Comparison of ENCODE assay signal across 9 cellular contexts in genomic region chr11:114398303-114398920, GRCh38. TPM values are rescaled to one million over a fixed set of nuclear protein-coding genes. Genes with fewer than 3 reads are reported as not detected.
DNase-seq lines count a peak whose midpoint lies in the region; ATAC-seq and TF ChIP-seq lines count a peak whose summit lies in the region.
"Had no signal": no experiment of that assay in that cellular context is flagged by ENCODE, and none has a peak within 500 bp of the region (broad histone marks: within the 10 kb centered on the region; RNA-seq: fewer than 3 reads in every experiment).

No MANE protein-coding gene starts in this region.

- H3K27me3 ChIP-seq in rectal smooth muscle tissue (ENCODE audit: control insufficient read depth, insufficient read depth, low read length): no peaks in the 10 kb centered on the region

- H3K36me3 Mint-ChIP-seq in endothelial cell (ENCODE audit: low read depth, unreplicated experiment): no peaks in the 10 kb centered on the region

- no peak for ATAC-seq in HG02678 (IDR thresholded peaks at IDR 0.05; ENCODE audit: unreplicated experiment)

- no peaks in the 10 kb centered on the region for H3K9me3 Mint-ChIP-seq in endothelial cell (ENCODE audit: unreplicated experiment)

- peak overlapping the region; percentile 55 for H3K27ac Mint-ChIP-seq in endothelial cell (ENCODE audit: unreplicated experiment)

- no peaks in the 10 kb centered on the region for H3K36me3 ChIP-seq in rectal smooth muscle tissue (ENCODE audit: control insufficient read depth, insufficient read depth, low read length)

- DNase-seq in EL: peak; percentile 20
- peak; percentile 48 for DNase-seq in NCI-H69 (lab: John Stamatoyannopoulos, UW)
- DNase-seq in endothelial cell (ENCODE audit: low spot score): no peak
- no peak for DNase-seq in NCI-H2171 (lab: John Stamatoyannopoulos, UW)
- DNase-seq in DMS79 treated with DMSO at 0.1 percent for 48 hours (lab: John Stamatoyannopoulos, UW): no peak
- DNase-seq: amniotic stem cell had no signal

- no peak for TF ChIP-seq CTCF in endothelial cell (IDR thresholded peaks at IDR 0.05; ENCODE audit: unreplicated experiment)

- no peak overlapping the region for H3K9ac ChIP-seq in rectal smooth muscle tissue (ENCODE audit: low read length)
- H3K9ac ChIP-seq: parathyroid adenoma had no signal

- peak overlapping the region; percentile 100 for H3K4me3 Mint-ChIP-seq in endothelial cell (ENCODE audit: unreplicated experiment)

- H3K27ac ChIP-seq in rectal smooth muscle tissue (ENCODE audit: low read depth, low read length): peak overlapping the region; percentile 99

- peaks cover 18% of the 10 kb centered on the region for H3K4me1 Mint-ChIP-seq in endothelial cell (ENCODE audit: unreplicated experiment)

- H3K4me3 ChIP-seq in rectal smooth muscle tissue (ENCODE audit: low read length): no peak overlapping the region

- H3K27me3 Mint-ChIP-seq in endothelial cell (ENCODE audit: unreplicated experiment): peaks cover 9% of the 10 kb centered on the region

- H3K4me1 ChIP-seq in rectal smooth muscle tissue (ENCODE audit: control insufficient read depth, insufficient read depth, low read length): peaks cover 8% of the 10 kb centered on the region
- H3K4me1 ChIP-seq: parathyroid adenoma had no signal

RNA-seq across cellular contexts. Expression of gene C11orf71, which starts 1.9 kb away (rescaled TPM):
- total RNA-seq in endothelial cell (ENCODE audit: unreplicated experiment): 6.7 TPM

RNA-seq across cellular contexts. Expression of gene RBM7, which starts 2.1 kb away (rescaled TPM):
- 44.8 TPM for total RNA-seq in endothelial cell (ENCODE audit: unreplicated experiment)

RNA-seq across cellular contexts. Expression of gene REXO2, which starts 40.9 kb away (rescaled TPM):
- total RNA-seq in endothelial cell (ENCODE audit: unreplicated experiment): 71.6 TPM

Comparison
In these comparisons a context has a peak if more than half of its experiments do, and no peak if none do; other contexts are left out.
1. DNase-seq: peak in EL (single experiment) and NCI-H69 (single experiment); none in endothelial cell (single experiment), NCI-H2171 (single experiment) and DMS79 treated with DMSO at 0.1 percent for 48 hours (single experiment).